1 cellular context compared by ENCODE assay signal in the genomic region with DNA sequence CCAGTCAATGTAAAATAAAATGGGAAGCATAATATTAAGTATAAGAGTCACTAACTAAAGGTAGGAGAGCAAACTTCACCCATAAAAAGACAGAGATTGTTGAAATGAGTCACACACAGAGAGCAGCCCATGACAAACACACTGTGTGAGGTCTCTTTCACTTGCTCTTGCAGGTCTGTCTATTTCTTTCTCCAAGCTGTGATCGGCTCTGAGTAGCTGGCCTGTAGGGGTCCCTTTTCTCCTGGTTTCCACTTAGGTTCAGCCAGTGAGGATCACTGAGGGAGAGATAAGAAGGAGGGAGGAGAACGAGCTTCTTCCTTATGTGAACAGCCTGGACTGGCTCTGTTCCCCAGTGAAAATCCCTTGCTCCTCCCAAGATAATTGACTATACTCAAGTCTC.
TF ChIP-seq lines count a peak whose summit lies in the region.

No MANE protein-coding gene starts in this region.

TF ChIP-seq in H1, 55 proteins besides CTCF, POLR2A, EP300 and RAD21:
- TF ChIP-seq HDAC6 (IDR thresholded peaks at IDR 0.05; ENCODE audit: low read depth, low read length) (no peak), JUND (IDR thresholded peaks at IDR 0.05; ENCODE audit: low read length) (no peak), KDM5A (IDR thresholded peaks at IDR 0.05; ENCODE audit: low read length) (no peak), E2F6 (IDR thresholded peaks at IDR 0.05) (no peak), CHD2 (IDR thresholded peaks at IDR 0.05; ENCODE audit: low read length) (no peak), PHF8 (conservative IDR thresholded peaks at IDR 0.05; ENCODE audit: low read depth, low read length) (no peak), TBP (IDR thresholded peaks at IDR 0.05; ENCODE audit: low read depth, low read length) (no peak), SP4 (IDR thresholded peaks at IDR 0.05; ENCODE audit: low read length) (no peak), GABPA (IDR thresholded peaks at IDR 0.05; ENCODE audit: borderline replicate concordance, insufficient read depth, low read length) (no peak), SIN3A (conservative IDR thresholded peaks at IDR 0.05 in 1 of 2, IDR thresholded peaks at IDR 0.05 in 1 of 2; ENCODE audit: low read depth in 1 of 2, low read length in 2 of 2) (no peak), JUN (IDR thresholded peaks at IDR 0.05; ENCODE audit: low read depth, low read length) (no peak), FOSL1 (IDR thresholded peaks at IDR 0.05; ENCODE audit: insufficient read depth, low read depth, low read length) (no peak), CHD1 (IDR thresholded peaks at IDR 0.05; ENCODE audit: low read depth, low read length) (no peak), CREB1 (IDR thresholded peaks at IDR 0.05) (no peak), SP2 (IDR thresholded peaks at IDR 0.05; ENCODE audit: low read length) (no peak)
